Comparison of ENCODE assay signal across 1 cellular context in the genomic region with DNA sequence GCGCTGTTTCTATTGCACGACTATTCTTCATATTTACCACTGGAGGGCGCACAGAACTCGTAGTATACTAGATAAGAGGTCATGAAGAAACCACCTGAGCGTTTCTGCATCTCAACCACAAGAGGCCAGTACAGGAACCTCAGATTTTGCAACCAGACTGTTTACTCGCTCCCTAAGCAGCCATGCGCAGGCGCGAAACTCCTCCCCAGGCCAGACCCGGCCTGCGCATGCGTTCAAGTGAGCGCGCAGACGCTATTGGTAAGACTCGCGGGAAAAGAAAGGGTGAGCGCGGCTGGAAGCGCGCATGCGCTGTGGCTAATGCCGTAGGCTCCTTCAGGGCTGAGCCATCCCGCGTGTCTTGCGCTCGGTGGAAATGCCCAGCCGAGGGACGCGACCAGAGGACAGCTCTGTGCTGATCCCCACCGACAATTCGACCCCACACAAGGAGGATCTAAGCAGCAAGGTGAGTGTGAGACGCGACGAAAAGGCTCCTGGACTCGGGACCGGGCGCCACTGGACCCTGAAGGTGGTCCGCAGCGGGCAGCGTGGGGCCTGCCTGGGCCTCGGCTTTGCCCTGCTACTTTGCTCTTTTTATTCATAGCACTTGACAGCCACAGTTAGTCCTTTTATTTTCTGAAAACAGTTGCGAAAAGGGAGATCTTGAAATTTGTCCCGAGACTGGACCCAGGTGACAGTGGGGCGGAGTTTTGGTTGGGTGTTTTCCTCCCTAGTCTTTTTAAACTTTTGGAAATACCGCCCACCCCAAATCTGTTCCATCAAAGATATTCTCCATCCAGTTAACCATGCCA.
TF ChIP-seq lines count a peak whose summit lies in the region.

Gene ASNSD1 (plus strand): TSS at position 312 of the 809 bp plus-strand sequence. CDS start 4,674 bp downstream, outside the sequence.

TF ChIP-seq in HCT116, 20 proteins besides CTCF, POLR2A, EP300 and RAD21 (continued from another document):
- TF ChIP-seq ZBTB33 (IDR thresholded peaks at IDR 0.05; ENCODE audit: extremely low read depth, insufficient replicate concordance, low read length) = peak; percentile 89
- TF ChIP-seq SIN3A (IDR thresholded peaks at IDR 0.05; ENCODE audit: low read depth) = peak; percentile 69
- TF ChIP-seq TCF7L2 (IDR thresholded peaks at IDR 0.05; ENCODE audit: borderline replicate concordance, extremely low read depth, insufficient read depth, insufficient read length) = peak; percentile 27
- TF ChIP-seq SP1 (IDR thresholded peaks at IDR 0.05; ENCODE audit: low read depth) = no peak
